ENCODE assay signal across 1 cellular context in the genomic region with DNA sequence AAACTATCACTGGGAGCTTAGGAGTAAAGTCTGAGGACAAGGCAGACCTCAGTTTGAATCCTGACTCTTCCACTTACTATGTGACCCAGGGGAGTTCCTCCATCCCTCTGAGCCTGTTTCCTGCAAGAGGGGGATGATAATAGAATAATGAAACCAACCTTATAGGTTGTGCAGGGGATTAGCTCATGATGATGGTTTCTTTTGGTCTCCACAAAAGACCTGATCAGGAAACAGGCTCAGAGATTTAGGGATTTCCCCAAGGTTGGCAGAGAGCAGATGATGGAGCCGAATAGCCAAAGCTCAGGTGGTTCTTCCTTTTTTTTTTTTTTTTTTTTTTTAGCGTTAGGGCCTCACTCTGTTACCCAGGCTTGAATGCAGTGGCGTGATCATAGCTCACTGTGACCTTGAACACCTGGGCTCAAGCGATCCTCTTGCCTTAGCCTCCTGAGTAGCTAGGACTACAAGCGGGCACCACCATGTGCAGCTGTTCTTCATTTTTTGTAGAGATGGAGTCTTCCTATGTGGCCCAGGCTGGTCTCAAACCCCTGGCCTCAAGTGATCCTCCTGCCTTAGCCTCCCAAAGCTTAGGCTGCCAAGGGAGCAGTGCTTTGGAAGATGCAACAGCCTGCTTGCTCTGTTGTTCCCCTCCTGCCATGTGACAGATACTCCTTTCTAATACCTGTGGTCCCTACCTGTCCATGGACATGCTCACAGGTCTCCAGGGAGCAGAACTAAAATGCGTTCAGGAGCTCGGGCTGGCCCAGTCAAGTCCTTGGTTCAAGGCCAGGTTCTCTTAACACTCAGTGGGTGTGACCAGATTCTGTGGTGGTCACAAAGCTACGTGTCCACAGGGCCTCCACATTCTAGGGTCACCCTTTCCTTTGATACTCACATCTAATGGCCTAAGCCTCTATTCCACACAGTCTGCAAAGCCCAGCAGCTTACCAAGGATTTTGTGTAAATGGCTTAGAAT.
A peak's percentile ranks its signal among the peaks of the same experiment; 100 is the strongest.
TF ChIP-seq lines count a peak whose summit lies in the region.

No MANE protein-coding gene starts in this region.

TF ChIP-seq in HepG2, 621 proteins besides CTCF, POLR2A, EP300 and RAD21:
- TF ChIP-seq RBM22 (optimal IDR thresholded peaks at IDR 0.05; ENCODE audit: low read length) = peak; percentile 69
- TF ChIP-seq MEIS2 (CRISPR knock-in tag; IDR thresholded peaks at IDR 0.05) = no peak
- no peak for TF ChIP-seq ZFP41 (CRISPR knock-in tag; IDR thresholded peaks at IDR 0.05; ENCODE audit: borderline replicate concordance)
- TF ChIP-seq ZNF770 (CRISPR knock-in tag; IDR thresholded peaks at IDR 0.05) = peak; percentile 58; the same call in 1 of the 2 replicates
- TF ChIP-seq, protein P1, sequence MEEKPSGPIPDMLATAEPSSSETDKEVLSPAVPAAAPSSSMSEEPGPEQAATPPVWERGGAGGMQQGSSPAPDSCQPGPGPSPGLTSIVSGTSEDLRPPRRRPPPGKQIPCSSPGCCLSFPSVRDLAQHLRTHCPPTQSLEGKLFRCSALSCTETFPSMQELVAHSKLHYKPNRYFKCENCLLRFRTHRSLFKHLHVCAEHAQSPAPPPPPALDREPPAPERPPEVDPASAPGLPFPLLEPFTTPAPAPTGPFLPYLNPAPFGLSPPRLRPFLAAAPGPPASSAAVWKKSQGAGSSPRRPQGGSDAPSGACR (CRISPR knock-in tag; IDR thresholded peaks at IDR 0.05) = no peak
